ENCODE assay signal across 27 cellular contexts in the genomic region with DNA sequence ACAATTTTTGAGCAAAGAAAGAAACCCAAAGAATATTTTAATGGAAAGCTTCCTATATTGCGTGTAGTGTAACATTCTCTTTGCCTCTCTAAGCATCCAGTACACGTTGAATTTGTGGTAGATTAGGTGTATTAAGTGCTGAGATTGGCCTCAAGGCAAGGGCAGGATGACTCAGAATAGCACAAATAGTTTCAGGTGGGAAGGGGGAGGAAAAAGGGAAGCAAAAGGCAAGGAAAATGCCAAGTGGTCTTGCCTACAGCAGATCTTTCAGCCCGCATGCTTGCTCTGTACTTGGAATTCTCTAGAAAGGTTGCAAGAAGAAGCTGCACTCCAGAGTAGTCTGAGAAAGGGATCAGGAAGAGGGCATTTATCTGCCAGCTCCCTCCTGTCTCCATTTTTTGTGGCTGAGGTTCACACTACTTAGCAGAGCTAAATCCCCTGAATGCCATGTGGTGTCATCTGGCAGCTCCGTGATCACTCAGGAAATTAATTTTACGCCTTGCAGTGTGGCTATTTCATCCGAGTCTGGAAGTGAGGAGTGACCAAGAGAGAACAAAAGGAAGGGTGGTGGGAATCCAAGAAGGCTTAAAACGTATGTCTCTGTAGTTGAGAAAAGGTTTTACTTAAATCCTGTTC. TPM values are rescaled to one million over a fixed set of nuclear protein-coding genes. Genes with fewer than 3 reads are reported as not detected.
DNase-seq lines count a peak whose midpoint lies in the region; ATAC-seq and TF ChIP-seq lines count a peak whose summit lies in the region.
"Had no signal": no experiment of that assay in that cellular context is flagged by ENCODE, and none has a peak within 500 bp of the region (broad histone marks: within the 10 kb centered on the region; RNA-seq: fewer than 3 reads in every experiment).

No MANE protein-coding gene starts in this region.

- WGBS in heart left ventricle, 4 donors = 75 to 85% (median 81%) methylated on average over 7 of the region's 7 CpGs

- DNase-seq in heart left ventricle (no peak), cardiac septum (ENCODE audit: low spot score) (no peak), amniotic epithelial cell (ENCODE audit: low read depth) (peak; percentile 57), kidney epithelial cell (ENCODE audit: low read depth) (peak; percentile 38), HFFc6 (no peak), brain microvascular endothelial cell (no peak), Kasumi-1 (lab: John Stamatoyannopoulos, UW) (no peak)
- no peak for DNase-seq in activated CD4-positive, alpha-beta T cell treated with anti-CD3 and anti-CD28 coated beads, Interleukin-2, amount 50 U/mL, for 4 hours
- DNase-seq: activated CD4-positive, alpha-beta memory T cell treated with anti-CD3 and anti-CD28 coated beads, Interleukin-2, amount 10 ng/mL, durations not matched to agents 7 days and 5 days; activated CD4-positive, CD25-positive, alpha-beta regulatory T cell; BE2C; central memory CD4-positive, alpha-beta T cell; hippocampal formation; MM.1S; NCI-H1436; NCI-H526 treated with DMSO at 0.1 percent for 48 hours; spleen; stimulated activated CD4-positive, alpha-beta T cell treated with anti-CD3 and anti-CD28 coated beads, Interleukin-4, amount 100 ng/mL, for 24 hours; SW 1271; tibial artery had no signal

- peaks cover 0 to 26% (median 13%) of the 10 kb centered on the region in 12 donors for H3K4me1 ChIP-seq in heart left ventricle
- H3K4me1 ChIP-seq: right atrium auricular region had no signal

- H3K36me3 Mint-ChIP-seq in HFFc6 (ENCODE audit: low read depth) = peaks cover 15% of the 10 kb centered on the region; the same call in 1 of the 2 replicates
- H3K36me3 Mint-ChIP-seq: IgD-negative memory B cell had no signal

- in situ Hi-C loops in brain microvascular endothelial cell (cut with HindIII; ENCODE audit: low pct_ligation_motif_present, low sequenced_read_pairs) = no loop called here

- TF ChIP-seq POLR2A in heart left ventricle (IDR thresholded peaks at IDR 0.05) = no peak

- H3K4me3 Mint-ChIP-seq in HFFc6 = no peak overlapping the region
- H3K4me3 Mint-ChIP-seq: activated CD4-positive, alpha-beta memory T cell treated with anti-CD3 and anti-CD28 coated beads, Interleukin-2, amount 10 ng/mL, durations not matched to agents 7 days and 5 days; IgD-negative memory B cell; stimulated activated naive CD8-positive, alpha-beta T cell treated with anti-CD3 and anti-CD28 coated beads, Interleukin-15, Interleukin-2, amounts not matched to agents 100 ng/mL and 50 ng/mL, for 24 hours had no signal

- H3K27ac ChIP-seq in heart left ventricle (peak overlapping the region in 7 of 12 donors; percentile 11 to 61 (median 50)), brain microvascular endothelial cell (no peak overlapping the region)
- H3K27ac ChIP-seq: A549, dorsolateral prefrontal cortex, epithelial cell of prostate, right atrium auricular region, spleen, tibial artery had no signal

- H3K4me3 ChIP-seq in heart left ventricle (no peak overlapping the region), kidney epithelial cell (ENCODE audit: low read depth, low read length) (no peak overlapping the region), brain microvascular endothelial cell (ENCODE audit: low read depth, low read length) (no peak overlapping the region)
- H3K4me3 ChIP-seq: A549, dorsolateral prefrontal cortex, lung, right atrium auricular region, spleen, tibial artery had no signal

- H3K27me3 Mint-ChIP-seq in HFFc6 (ENCODE audit: insufficient read depth) = peaks cover 3% of the 10 kb centered on the region; the same call in 1 of the 2 replicates
- H3K27me3 Mint-ChIP-seq: activated CD4-positive, alpha-beta memory T cell treated with anti-CD3 and anti-CD28 coated beads, Interleukin-2, amount 10 ng/mL, durations not matched to agents 7 days and 5 days; IgD-negative memory B cell; stimulated activated naive CD8-positive, alpha-beta T cell treated with anti-CD3 and anti-CD28 coated beads, Interleukin-15, Interleukin-2, amounts not matched to agents 100 ng/mL and 50 ng/mL, for 24 hours had no signal

- peaks cover 40% of the 10 kb centered on the region for H3K4me1 Mint-ChIP-seq in HFFc6 (ENCODE audit: low read depth)

- H3K27ac Mint-ChIP-seq in HFFc6 = no peak overlapping the region
- H3K27ac Mint-ChIP-seq: activated CD4-positive, alpha-beta memory T cell treated with anti-CD3 and anti-CD28 coated beads, Interleukin-2, amount 10 ng/mL, durations not matched to agents 7 days and 5 days; stimulated activated naive CD8-positive, alpha-beta T cell treated with anti-CD3 and anti-CD28 coated beads, Interleukin-15, Interleukin-2, amounts not matched to agents 100 ng/mL and 50 ng/mL, for 24 hours had no signal

- H3K36me3 ChIP-seq in heart left ventricle = no peaks in the 10 kb centered on the region
- H3K36me3 ChIP-seq in kidney epithelial cell (ENCODE audit: control insufficient read depth, insufficient read depth, low read length) = no peaks in the 10 kb centered on the region
- H3K36me3 ChIP-seq in brain microvascular endothelial cell (replicated peaks) = no peaks in the 10 kb centered on the region
- H3K36me3 ChIP-seq: BE2C, right atrium auricular region, tibial artery had no signal

- no peak for TF ChIP-seq CTCF in heart left ventricle (IDR thresholded peaks at IDR 0.05)
- no peak for TF ChIP-seq CTCF in kidney epithelial cell (IDR thresholded peaks at IDR 0.05; ENCODE audit: insufficient read depth, low read length, poor library complexity, severe bottlenecking)
- TF ChIP-seq CTCF in HFFc6 (IDR thresholded peaks at IDR 0.05) = no peak
- TF ChIP-seq CTCF in brain microvascular endothelial cell (IDR thresholded peaks at IDR 0.05; ENCODE audit: low read depth, low read length, missing control alignments) = no peak

- H3K27me3 ChIP-seq in heart left ventricle (no peaks in the 10 kb centered on the region), kidney epithelial cell (ENCODE audit: control insufficient read depth, insufficient read depth, low read length) (no peaks in the 10 kb centered on the region), brain microvascular endothelial cell (replicated peaks) (no peaks in the 10 kb centered on the region)
- H3K27me3 ChIP-seq: BE2C, dorsolateral prefrontal cortex, right atrium auricular region, spleen, tibial artery had no signal

- intact Hi-C loops in heart left ventricle (cut with DNase I) (no loop called here), cardiac septum (cut with DNase I) (no loop called here)

- no peak for ATAC-seq in heart left ventricle

- H3K9me3 ChIP-seq in heart left ventricle = no peaks in the 10 kb centered on the region
- H3K9me3 ChIP-seq: A549, BE2C, right atrium auricular region, spleen, tibial artery had no signal

- H3K9me3 Mint-ChIP-seq in HFFc6 = no peaks in the 10 kb centered on the region
- H3K9me3 Mint-ChIP-seq: activated CD4-positive, alpha-beta memory T cell treated with anti-CD3 and anti-CD28 coated beads, Interleukin-2, amount 10 ng/mL, durations not matched to agents 7 days and 5 days; IgD-negative memory B cell; stimulated activated naive CD8-positive, alpha-beta T cell treated with anti-CD3 and anti-CD28 coated beads, Interleukin-15, Interleukin-2, amounts not matched to agents 100 ng/mL and 50 ng/mL, for 24 hours had no signal

RNA-seq across cellular contexts. Expression of a gene that starts 28.5 kb away (rescaled TPM):
- 10 to 100 TPM; 25.8 to 44.9 (median 35.1) TPM for total RNA-seq in heart left ventricle
- 10 to 100 TPM; 19.0 to 27.4 TPM for polyA plus RNA-seq in heart left ventricle
- 29.5 TPM for total RNA-seq in cardiac septum
- total RNA-seq in kidney epithelial cell = 25.5 and 26.5 TPM in 2 replicates
- total RNA-seq in HFFc6 (2021; fragmentation: NEBNext Ultra II Directional; extraction: Animal tissue kit (Norgen Biotek cat#: 25700)) = 10 to 100 TPM; 22.9 to 31.4 (median 29.7) TPM

RNA-seq across cellular contexts. Expression of a gene that starts 39.8 kb away (rescaled TPM):
- total RNA-seq in heart left ventricle (10 to 100 TPM in 8 of 9 donors, 1 to 10 TPM in 1; 7.8 to 45.0 (median 15.2) TPM), cardiac septum (13.0 TPM), kidney epithelial cell (1.4 and 2.0 TPM in 2 replicates)
- polyA plus RNA-seq in heart left ventricle = 10 to 100 TPM in 1 of 2 donors, 1 to 10 TPM in 1; 7.1 to 24.6 TPM
- 1 to 10 TPM; 5.0 to 8.6 (median 6.6) TPM for total RNA-seq in HFFc6 (2021; fragmentation: NEBNext Ultra II Directional; extraction: Animal tissue kit (Norgen Biotek cat#: 25700))

RNA-seq across cellular contexts. Expression of a gene that starts 49.7 kb away (rescaled TPM):
- total RNA-seq in heart left ventricle (under 1 TPM in 1 of 9 donors, not detected in 8; 0.61 TPM), cardiac septum (not detected), kidney epithelial cell (0.27 and 0.84 TPM in 2 replicates)
- polyA plus RNA-seq in heart left ventricle = under 1 TPM in 1 of 2 donors, not detected in 1; 0.04 TPM
- under 1 TPM in 3 of 6 experiments, not detected in 3; 0.15 to 0.31 (median 0.26) TPM for total RNA-seq in HFFc6 (2021; fragmentation: NEBNext Ultra II Directional; extraction: Animal tissue kit (Norgen Biotek cat#: 25700))
- total RNA-seq: right atrium auricular region had no signal

Comparison
In these comparisons a context has a peak if more than half of its experiments do, and no peak if none do; other contexts are left out.
1. DNase-seq: peak in amniotic epithelial cell (single experiment) and kidney epithelial cell (single experiment); none in heart left ventricle (0 of 5), cardiac septum (single experiment), HFFc6 (single experiment), brain microvascular endothelial cell (single experiment), Kasumi-1 (0 of 2) and activated CD4-positive, alpha-beta T cell treated with anti-CD3 and anti-CD28 coated beads, Interleukin-2, amount 50 U/mL, for 4 hours (0 of 2).